Comparison of ENCODE assay signal across 8 cellular contexts in the genomic region with DNA sequence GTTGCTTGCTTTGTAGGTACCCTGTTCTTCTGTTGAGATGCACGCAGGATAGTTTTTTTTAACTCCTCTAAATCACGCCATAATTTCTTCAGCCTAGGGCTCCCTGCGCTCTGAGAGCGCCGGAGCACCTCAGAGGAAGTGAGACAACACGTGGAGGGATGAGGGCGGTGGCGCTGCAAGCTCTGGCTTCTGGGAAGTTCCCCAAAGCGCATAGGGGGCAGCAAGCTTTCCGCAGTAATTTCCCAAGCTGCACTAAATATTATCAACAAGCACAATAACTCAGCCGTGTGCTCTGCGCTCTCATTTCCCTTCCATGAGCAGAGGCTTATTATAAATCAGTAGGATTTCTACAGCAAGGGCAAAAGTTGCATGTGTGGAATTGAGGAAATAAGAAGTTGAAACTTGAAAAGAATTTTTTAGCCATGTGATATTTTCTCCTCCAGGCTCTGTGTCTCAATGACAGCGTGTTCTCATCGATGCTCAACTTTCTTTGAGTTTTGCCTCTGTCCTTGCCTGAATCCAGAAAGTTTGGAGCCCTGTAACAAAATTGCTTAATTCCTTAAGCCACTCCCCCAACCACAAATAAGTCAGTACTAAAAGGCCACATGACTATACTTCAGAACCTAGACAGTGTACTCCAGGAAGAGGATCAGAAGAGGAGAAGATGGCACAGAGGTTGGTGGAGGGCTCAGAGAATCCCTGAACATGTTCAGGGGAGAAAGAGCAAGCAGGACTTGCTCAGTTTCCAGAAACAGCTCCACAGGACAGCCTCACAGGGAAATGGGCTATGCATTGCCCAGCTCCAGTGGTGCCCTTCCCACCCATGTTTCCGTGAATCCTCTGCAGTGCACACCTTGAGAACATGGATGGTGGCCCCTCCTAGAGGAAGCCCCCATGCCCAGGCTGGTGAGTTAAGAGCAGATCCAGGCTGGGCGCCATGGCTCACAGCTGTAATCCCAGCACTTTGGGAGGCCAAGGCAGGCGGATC.
DNase-seq lines count a peak whose midpoint lies in the region; ATAC-seq and TF ChIP-seq lines count a peak whose summit lies in the region.

No MANE protein-coding gene starts in this region.

- no peaks in the 10 kb centered on the region for H3K4me1 ChIP-seq in foreskin keratinocyte
- no peaks in the 10 kb centered on the region for H3K4me1 ChIP-seq in upper lobe of right lung

- ATAC-seq in GM21515 (IDR thresholded peaks at IDR 0.05; ENCODE audit: unreplicated experiment): peak; percentile 93
- peak; percentile 92 for ATAC-seq in HG03571 (IDR thresholded peaks at IDR 0.05; ENCODE audit: unreplicated experiment)
- ATAC-seq in foreskin keratinocyte: peak; percentile 15
- peak; percentile 78 for ATAC-seq in upper lobe of right lung
- no peak for ATAC-seq in activated CD4-positive, CD25-positive, alpha-beta regulatory T cell treated with anti-CD3 and anti-CD28 coated beads, Interleukin-2, amount 50 U/mL, for 24 hours
- ATAC-seq in GM18498 (IDR thresholded peaks at IDR 0.05; ENCODE audit: unreplicated experiment): no peak

- H3K4me3 ChIP-seq in GM12864 (ENCODE audit: low read depth, low read length) (no peak overlapping the region), upper lobe of right lung (no peak overlapping the region)

- peak; percentile 62 for TF ChIP-seq CTCF in GM12864 (IDR thresholded peaks at IDR 0.05; ENCODE audit: low read depth, low read length, missing control alignments)
- TF ChIP-seq CTCF in foreskin keratinocyte (conservative IDR thresholded peaks at IDR 0.05): no peak
- TF ChIP-seq CTCF in upper lobe of right lung (IDR thresholded peaks at IDR 0.05): peak; percentile 37

- H3K9me3 ChIP-seq in upper lobe of right lung: no peaks in the 10 kb centered on the region

- H3K27me3 ChIP-seq in foreskin keratinocyte (no peaks in the 10 kb centered on the region), upper lobe of right lung (no peaks in the 10 kb centered on the region)

- no peaks in the 10 kb centered on the region for H3K36me3 ChIP-seq in upper lobe of right lung

- intact Hi-C loops in upper lobe of right lung (cut with DNase I): no loop called here

- no peak overlapping the region for H3K27ac ChIP-seq in foreskin keratinocyte
- H3K27ac ChIP-seq in upper lobe of right lung: no peak overlapping the region

- DNase-seq in GM12864 (ENCODE audit: low read depth): peak; percentile 22
- no peak for DNase-seq in foreskin keratinocyte
- DNase-seq in upper lobe of right lung: peak; percentile 69
- no peak for DNase-seq in NCI-H446 (lab: John Stamatoyannopoulos, UW)

Comparison
In these comparisons a context has a peak if more than half of its experiments do, and no peak if none do; other contexts are left out.
1. DNase-seq: peak in GM12864 (single experiment) and upper lobe of right lung (single experiment); none in foreskin keratinocyte (0 of 2) and NCI-H446 (0 of 2).
2. ATAC-seq: peak in GM21515 (single experiment), HG03571 (single experiment), foreskin keratinocyte (single experiment) and upper lobe of right lung (single experiment); none in activated CD4-positive, CD25-positive, alpha-beta regulatory T cell treated with anti-CD3 and anti-CD28 coated beads, Interleukin-2, amount 50 U/mL, for 24 hours (0 of 2) and GM18498 (single experiment).